ENCODE assay signal across 31 cellular contexts in the genomic region with DNA sequence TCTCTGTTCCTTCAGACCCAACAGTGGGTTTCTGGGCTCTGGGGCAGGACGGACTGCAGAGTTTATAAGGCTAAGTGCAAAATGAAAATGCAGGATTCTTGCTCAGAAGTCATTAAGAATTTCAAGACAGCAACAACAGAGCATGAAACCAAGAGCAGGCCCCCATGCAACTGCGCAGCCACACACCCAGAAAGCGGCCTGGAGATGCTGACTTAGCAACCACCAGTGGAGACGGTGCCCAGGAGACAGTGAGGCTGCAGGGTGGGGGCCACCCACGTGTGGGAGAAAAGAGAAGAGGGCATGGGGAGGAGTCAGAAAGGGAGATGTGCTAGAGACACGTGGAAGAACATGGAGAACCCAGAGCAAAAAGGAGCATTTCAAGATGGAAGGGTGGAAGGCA.
"Had no signal": no experiment of that assay in that cellular context is flagged by ENCODE, and none has a peak within 500 bp of the region (broad histone marks: within the 10 kb centered on the region; RNA-seq: fewer than 3 reads in every experiment).

No MANE protein-coding gene starts in this region.

- H3K9me3 Mint-ChIP-seq: activated CD4-positive, alpha-beta memory T cell treated with anti-CD3 and anti-CD28 coated beads, Interleukin-2, amount 10 ng/mL, durations not matched to agents 7 days and 5 days; activated naive CD4-positive, alpha-beta T cell treated with anti-CD3 and anti-CD28 coated beads, Interleukin-2, amount 10 ng/mL, durations not matched to agents 7 days and 5 days; activated naive CD8-positive, alpha-beta T cell treated with anti-CD3 and anti-CD28 coated beads, Interleukin-2, amount 50 U/mL, for 24 hours had no signal

- H3K4me2 ChIP-seq: PC-9 had no signal

- H3K27ac ChIP-seq: PC-9, SK-N-MC, WERI-Rb-1 had no signal

- DNase-seq: activated CD4-positive, alpha-beta memory T cell treated with anti-CD3 and anti-CD28 coated beads, Interleukin-2, amount 10 ng/mL, durations not matched to agents 7 days and 5 days; activated CD4-positive, alpha-beta T cell treated with anti-CD3 and anti-CD28 coated beads for 1 hour; activated CD4-positive, alpha-beta T cell treated with anti-CD3 and anti-CD28 coated beads for 48 hours; activated CD4-positive, CD25-positive, alpha-beta regulatory T cell; activated CD8-positive, alpha-beta memory T cell treated with anti-CD3 and anti-CD28 coated beads for 24 hours; activated CD8-positive, alpha-beta memory T cell treated with anti-CD3 and anti-CD28 coated beads, Interleukin-2, amount 10 ng/mL, durations not matched to agents 7 days and 5 days; activated CD8-positive, alpha-beta memory T cell treated with anti-CD3 and anti-CD28 coated beads, Interleukin-2, amount 50 U/mL, for 48 hours; activated effector memory CD4-positive, alpha-beta T cell treated with Interleukin-2 at 50 U/mL for 16 hours; activated naive CD4-positive, alpha-beta T cell treated with anti-CD3 and anti-CD28 coated beads, Interleukin-2, amount 10 ng/mL, durations not matched to agents 7 days and 5 days; activated naive CD8-positive, alpha-beta T cell treated with anti-CD3 and anti-CD28 coated beads, Interleukin-2, amount 50 U/mL, for 24 hours; activated T-cell treated with anti-CD3 and anti-CD28 coated beads, Interleukin-2, amount 50 U/mL, for 48 hours; anterior cingulate cortex; caudate nucleus; Karpas-422; NCI-H1048; NCI-H1105 treated with DMSO at 0.1 percent for 48 hours; NCI-H1436 treated with DMSO at 0.1 percent for 48 hours; NCI-H1694 treated with DMSO at 0.1 percent for 48 hours; NCI-H2029; NCI-H345; NCI-H510A; NCI-H526; NCI-H748 treated with DMSO at 0.1 percent for 48 hours; Right ventricle myocardium superior; T1000; WERI-Rb-1 had no signal

- FAIRE-seq: RCC 7860 had no signal

- H3K36me3 Mint-ChIP-seq: activated CD8-positive, alpha-beta memory T cell treated with anti-CD3 and anti-CD28 coated beads, Interleukin-2, amount 10 ng/mL, durations not matched to agents 7 days and 5 days; activated naive CD4-positive, alpha-beta T cell treated with anti-CD3 and anti-CD28 coated beads, Interleukin-2, amount 10 ng/mL, durations not matched to agents 7 days and 5 days; activated naive CD8-positive, alpha-beta T cell; brain had no signal

- H3K27me3 Mint-ChIP-seq: activated CD4-positive, alpha-beta memory T cell treated with anti-CD3 and anti-CD28 coated beads, Interleukin-2, amount 10 ng/mL, durations not matched to agents 7 days and 5 days; activated CD8-positive, alpha-beta memory T cell treated with anti-CD3 and anti-CD28 coated beads, Interleukin-2, amount 10 ng/mL, durations not matched to agents 7 days and 5 days; activated naive CD4-positive, alpha-beta T cell treated with anti-CD3 and anti-CD28 coated beads, Interleukin-2, amount 10 ng/mL, durations not matched to agents 7 days and 5 days; activated naive CD8-positive, alpha-beta T cell; activated naive CD8-positive, alpha-beta T cell treated with anti-CD3 and anti-CD28 coated beads, Interleukin-2, amount 50 U/mL, for 24 hours had no signal

- H3K4me3 ChIP-seq: PC-9, SK-N-MC had no signal

- H3K4me3 Mint-ChIP-seq: activated CD4-positive, alpha-beta memory T cell treated with anti-CD3 and anti-CD28 coated beads, Interleukin-2, amount 10 ng/mL, durations not matched to agents 7 days and 5 days; activated CD8-positive, alpha-beta memory T cell treated with anti-CD3 and anti-CD28 coated beads, Interleukin-2, amount 10 ng/mL, durations not matched to agents 7 days and 5 days; activated naive CD4-positive, alpha-beta T cell treated with anti-CD3 and anti-CD28 coated beads, Interleukin-2, amount 10 ng/mL, durations not matched to agents 7 days and 5 days; activated naive CD8-positive, alpha-beta T cell; activated naive CD8-positive, alpha-beta T cell treated with anti-CD3 and anti-CD28 coated beads, Interleukin-2, amount 50 U/mL, for 24 hours; brain had no signal

- H3K27ac Mint-ChIP-seq: activated CD4-positive, alpha-beta memory T cell treated with anti-CD3 and anti-CD28 coated beads, Interleukin-2, amount 10 ng/mL, durations not matched to agents 7 days and 5 days; activated CD8-positive, alpha-beta memory T cell treated with anti-CD3 and anti-CD28 coated beads, Interleukin-2, amount 10 ng/mL, durations not matched to agents 7 days and 5 days; activated naive CD4-positive, alpha-beta T cell treated with anti-CD3 and anti-CD28 coated beads, Interleukin-2, amount 10 ng/mL, durations not matched to agents 7 days and 5 days; activated naive CD8-positive, alpha-beta T cell; activated naive CD8-positive, alpha-beta T cell treated with anti-CD3 and anti-CD28 coated beads, Interleukin-2, amount 50 U/mL, for 24 hours had no signal

- H3K36me3 ChIP-seq: WERI-Rb-1 had no signal

- H3K4me1 Mint-ChIP-seq: activated naive CD4-positive, alpha-beta T cell treated with anti-CD3 and anti-CD28 coated beads, Interleukin-2, amount 10 ng/mL, durations not matched to agents 7 days and 5 days; activated naive CD8-positive, alpha-beta T cell treated with anti-CD3 and anti-CD28 coated beads, Interleukin-2, amount 50 U/mL, for 24 hours had no signal

- ATAC-seq: activated CD8-positive, alpha-beta memory T cell treated with anti-CD3 and anti-CD28 coated beads, Interleukin-2, amount 10 ng/mL, durations not matched to agents 7 days and 5 days; activated naive CD8-positive, alpha-beta T cell treated with anti-CD3 and anti-CD28 coated beads, Interleukin-2, amount 50 U/mL, for 24 hours had no signal

- H2AFZ ChIP-seq: PC-9 had no signal
